In the genomic region with DNA sequence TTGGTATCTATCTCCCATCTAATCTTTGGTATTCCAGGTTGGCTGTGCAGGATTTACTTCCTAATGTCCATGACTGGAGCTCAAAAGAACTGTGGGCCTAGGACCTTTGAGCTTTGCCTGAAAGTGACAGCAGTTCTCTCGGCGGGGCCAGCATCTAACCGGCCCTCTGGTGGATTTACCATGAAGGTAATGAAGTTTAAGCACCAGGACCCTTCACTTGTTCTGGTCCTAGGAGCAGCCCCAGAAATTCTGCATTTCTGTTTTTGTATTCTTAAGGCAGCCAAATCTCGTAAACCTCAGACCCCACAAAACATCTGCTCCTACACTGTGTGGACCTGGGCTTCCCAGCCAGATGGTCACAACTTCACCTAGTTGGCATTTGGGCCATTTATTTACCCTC, we compare ENCODE assay signal across 20 cellular contexts. TPM values are rescaled to one million over a fixed set of nuclear protein-coding genes. Genes with fewer than 3 reads are reported as not detected.
DNase-seq lines count a peak whose midpoint lies in the region; ATAC-seq and TF ChIP-seq lines count a peak whose summit lies in the region.
"Had no signal": no experiment of that assay in that cellular context is flagged by ENCODE, and none has a peak within 500 bp of the region (broad histone marks: within the 10 kb centered on the region; RNA-seq: fewer than 3 reads in every experiment).

No MANE protein-coding gene starts in this region.

- no peak overlapping the region for H3K9ac ChIP-seq in MM.1S (ENCODE audit: low read length)

- no peak overlapping the region for H2AFZ ChIP-seq in MM.1S (ENCODE audit: low read length)

- no peak overlapping the region for H3K4me3 Mint-ChIP-seq in activated naive CD8-positive, alpha-beta T cell treated with anti-CD3 and anti-CD28 coated beads for 36 hours
- H3K4me3 Mint-ChIP-seq: activated CD8-positive, alpha-beta T cell treated with anti-CD3 and anti-CD28 coated beads, Interleukin-2, amount 10 ng/mL, durations not matched to agents 7 days and 5 days had no signal

- H3K4me2 ChIP-seq in MM.1S (ENCODE audit: low read depth, low read length) = peak overlapping the region; percentile 67; the same call in 1 of the 2 replicates

- H3K9me2 ChIP-seq in MM.1S (replicated peaks; ENCODE audit: insufficient read depth, low read length) = no peaks in the 10 kb centered on the region

- peaks cover 2% of the 10 kb centered on the region for H3K4me1 Mint-ChIP-seq in activated naive CD8-positive, alpha-beta T cell treated with anti-CD3 and anti-CD28 coated beads for 36 hours

- no peak for TF ChIP-seq EP300 in esophagus muscularis mucosa (IDR thresholded peaks at IDR 0.05)
- TF ChIP-seq EP300 in sigmoid colon (IDR thresholded peaks at IDR 0.05) = no peak

- H3K9me3 Mint-ChIP-seq in activated naive CD8-positive, alpha-beta T cell treated with anti-CD3 and anti-CD28 coated beads for 36 hours = no peaks in the 10 kb centered on the region
- H3K9me3 Mint-ChIP-seq: activated naive CD4-positive, alpha-beta T cell treated with anti-CD3 and anti-CD28 coated beads, Interleukin-2, amount 50 U/mL, for 72 hours had no signal

- 97% methylated on average over 4 of the region's 4 CpGs for WGBS in esophagus muscularis mucosa
- 79 to 89% methylated on average over 4 of the region's 4 CpGs for WGBS in sigmoid colon, 2 donors

- H3K4me1 ChIP-seq in MM.1S (ENCODE audit: low read length) (peaks cover 75% of the 10 kb centered on the region), esophagus muscularis mucosa (peaks cover 17 to 70% (median 66%) of the 10 kb centered on the region in 4 donors), sigmoid colon (peaks cover 0 to 64% (median 50%) of the 10 kb centered on the region in 4 donors), mucosa of descending colon (ENCODE audit: low read depth) (peaks cover 22% of the 10 kb centered on the region)

- H4K20me1 ChIP-seq in MM.1S (ENCODE audit: insufficient read depth, low read length) = no peaks in the 10 kb centered on the region

- TF ChIP-seq CTCF in MM.1S (IDR thresholded peaks at IDR 0.05; ENCODE audit: low read length) = no peak
- no peak for TF ChIP-seq CTCF in esophagus muscularis mucosa (IDR thresholded peaks at IDR 0.05)
- TF ChIP-seq CTCF in sigmoid colon (IDR thresholded peaks at IDR 0.05) = no peak
- TF ChIP-seq CTCF in mucosa of descending colon (IDR thresholded peaks at IDR 0.05) = no peak

- no peaks in the 10 kb centered on the region for H3K27me3 ChIP-seq in MM.1S (replicated peaks; ENCODE audit: insufficient read depth, low read length)
- H3K27me3 ChIP-seq in esophagus muscularis mucosa = no peaks in the 10 kb centered on the region
- H3K27me3 ChIP-seq in sigmoid colon = no peaks in the 10 kb centered on the region
- H3K27me3 ChIP-seq: BE2C, uterus had no signal

- no peak overlapping the region for H3K27ac Mint-ChIP-seq in activated naive CD8-positive, alpha-beta T cell treated with anti-CD3 and anti-CD28 coated beads for 36 hours

- DNase-seq in DMS 273 (lab: John Stamatoyannopoulos, UW; ENCODE audit: unreplicated experiment) = peak; percentile 42
- no peak for DNase-seq in DMS 273 treated with DMSO at 0.1 percent for 48 hours (lab: John Stamatoyannopoulos, UW)
- no peak for DNase-seq in MM.1S
- no peak for DNase-seq in esophagus muscularis mucosa (ENCODE audit: extremely low spot score)
- DNase-seq in sigmoid colon = no peak
- no peak for DNase-seq in activated naive CD8-positive, alpha-beta T cell treated with anti-CD3 and anti-CD28 coated beads for 36 hours
- no peak for DNase-seq in mucosa of descending colon
- no peak for DNase-seq in HT-29 (ENCODE audit: low spot score)
- DNase-seq: activated CD4-positive, CD25-positive, alpha-beta regulatory T cell; activated CD8-positive, alpha-beta T cell treated with anti-CD3 and anti-CD28 coated beads, Interleukin-2, amount 10 ng/mL, durations not matched to agents 7 days and 5 days; BE2C; effector memory CD4-positive, alpha-beta T cell; KG1; left cardiac atrium; MV-4-11; NCI-H187; NCI-H345; uterus had no signal

- peaks cover 11% of the 10 kb centered on the region for H3K36me3 Mint-ChIP-seq in activated naive CD8-positive, alpha-beta T cell treated with anti-CD3 and anti-CD28 coated beads for 36 hours

- ATAC-seq in mucosa of descending colon = no peak
- ATAC-seq: activated CD8-positive, alpha-beta T cell treated with anti-CD3 and anti-CD28 coated beads, Interleukin-2, amount 10 ng/mL, durations not matched to agents 7 days and 5 days had no signal

- intact Hi-C loops in esophagus muscularis mucosa (cut with DNase I) (no loop called here), sigmoid colon (cut with DNase I) (no loop called here), mucosa of descending colon (cut with DNase I, micrococcal nuclease) (no loop called here)

- H3K79me2 ChIP-seq in MM.1S (ENCODE audit: low read length) = peaks cover 55% of the 10 kb centered on the region

- no peaks in the 10 kb centered on the region for H3K9me3 ChIP-seq in MM.1S (replicated peaks; ENCODE audit: insufficient read depth, low read length)
- no peaks in the 10 kb centered on the region for H3K9me3 ChIP-seq in esophagus muscularis mucosa
- no peaks in the 10 kb centered on the region for H3K9me3 ChIP-seq in sigmoid colon
- no peaks in the 10 kb centered on the region for H3K9me3 ChIP-seq in mucosa of descending colon
- H3K9me3 ChIP-seq: BE2C, uterus had no signal

- TF ChIP-seq POLR2A in esophagus muscularis mucosa (IDR thresholded peaks at IDR 0.05; ENCODE audit: low read depth) = no peak
- no peak for TF ChIP-seq POLR2A in sigmoid colon (IDR thresholded peaks at IDR 0.05)

- H3F3A ChIP-seq in MM.1S (ENCODE audit: insufficient read depth, low read length) = peaks cover 81% of the 10 kb centered on the region

- peaks cover 10% of the 10 kb centered on the region for H3K36me3 ChIP-seq in MM.1S (replicated peaks; ENCODE audit: insufficient read depth, low read length)
- peaks cover 0 to 32% (median 23%) of the 10 kb centered on the region in 4 donors for H3K36me3 ChIP-seq in esophagus muscularis mucosa
- peaks cover 0 to 17% (median 7%) of the 10 kb centered on the region in 4 donors for H3K36me3 ChIP-seq in sigmoid colon
- no peaks in the 10 kb centered on the region for H3K36me3 ChIP-seq in mucosa of descending colon (ENCODE audit: low read depth)
- H3K36me3 ChIP-seq: uterus had no signal

- H3K27ac ChIP-seq in MM.1S (ENCODE audit: low read length) = peak overlapping the region; percentile 93; the same call in 1 of the 2 replicates
- H3K27ac ChIP-seq in esophagus muscularis mucosa (replicated peaks in 1 of 4) = peak overlapping the region; percentile 6 to 84 (median 39)
- peak overlapping the region; percentile 2 to 61 (median 47) for H3K27ac ChIP-seq in sigmoid colon
- H3K27ac ChIP-seq: 22Rv1, uterus had no signal

- no peaks in the 10 kb centered on the region for H3K27me3 Mint-ChIP-seq in activated naive CD8-positive, alpha-beta T cell treated with anti-CD3 and anti-CD28 coated beads for 36 hours

- H3K4me3 ChIP-seq in MM.1S (ENCODE audit: low read length) (no peak overlapping the region), esophagus muscularis mucosa (no peak overlapping the region), sigmoid colon (no peak overlapping the region), mucosa of descending colon (no peak overlapping the region)
- H3K4me3 ChIP-seq: uterus had no signal

RNA-seq across cellular contexts. Expression of a gene that starts 13.0 kb away (rescaled TPM):
- total RNA-seq in esophagus muscularis mucosa = 10 to 100 TPM; 14.2 to 45.8 (median 32.1) TPM
- total RNA-seq in sigmoid colon = 10 to 100 TPM in 1 of 4 donors, 1 to 10 TPM in 3; 3.9 to 10.9 (median 5.4) TPM
- polyA plus RNA-seq in sigmoid colon = 100 to 1,000 TPM; 154 to 309 (median 214) TPM
- total RNA-seq in activated naive CD8-positive, alpha-beta T cell treated with anti-CD3 and anti-CD28 coated beads for 36 hours = 1 to 10 TPM; 5.4 to 7.4 TPM
- 100 to 1,000 TPM in 1 of 3 donors, 10 to 100 TPM in 2; 50.8 to 122 (median 98.1) TPM for total RNA-seq in mucosa of descending colon
- total RNA-seq in HT-29 (2014; rRNA removed; shearing (Covaris generic)) = 118 and 129 TPM in 2 replicates

RNA-seq across cellular contexts. Expression of a gene that starts 37.4 kb away (rescaled TPM):
- 10 to 100 TPM; 13.4 to 18.2 (median 16.1) TPM for total RNA-seq in esophagus muscularis mucosa
- 10 to 100 TPM in 3 of 4 donors, 1 to 10 TPM in 1; 9.3 to 17.4 (median 12.7) TPM for total RNA-seq in sigmoid colon
- polyA plus RNA-seq in sigmoid colon = 10 to 100 TPM in 1 of 3 donors, 1 to 10 TPM in 2; 5.4 to 43.3 (median 7.2) TPM
- total RNA-seq in activated naive CD8-positive, alpha-beta T cell treated with anti-CD3 and anti-CD28 coated beads for 36 hours = 10 to 100 TPM; 67.7 to 72.0 TPM
- total RNA-seq in mucosa of descending colon = 10 to 100 TPM; 20.1 to 39.2 (median 31.0) TPM
- 113 and 122 TPM in 2 replicates for total RNA-seq in HT-29 (2014; rRNA removed; shearing (Covaris generic))

Comparison
In these comparisons a context has a peak if more than half of its experiments do, and no peak if none do; other contexts are left out.
1. H3K27ac ChIP-seq: peak in every context shown above with its lines; median percentile 93 in MM.1S; 47 in sigmoid colon; 39 in esophagus muscularis mucosa.